Comparison of ENCODE assay signal across 17 cellular contexts in the genomic region with DNA sequence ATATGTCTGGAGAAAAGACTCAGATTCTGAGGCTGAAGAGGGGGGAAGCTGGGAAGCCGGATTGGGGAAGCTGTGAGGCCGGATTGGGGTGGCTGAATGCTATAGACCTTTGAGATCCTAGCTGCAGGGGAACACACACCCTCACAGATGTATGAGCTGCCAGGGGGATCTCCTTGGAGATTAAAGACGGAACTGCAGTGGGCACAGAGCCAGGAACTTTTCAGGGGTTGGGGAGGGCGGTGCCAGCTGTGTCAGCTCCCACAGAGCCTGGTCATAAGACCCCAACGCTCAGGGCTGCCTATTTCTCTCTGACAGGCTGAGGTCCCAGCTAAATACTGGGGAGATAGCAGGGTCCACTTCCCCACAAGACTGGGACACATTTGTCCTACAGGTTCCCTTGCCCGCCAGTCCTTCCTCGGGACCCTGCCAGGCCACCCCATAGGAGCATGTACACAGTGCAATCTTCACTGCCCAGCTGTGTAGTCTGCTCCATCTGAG.
"Had no signal": no experiment of that assay in that cellular context is flagged by ENCODE, and none has a peak within 500 bp of the region (broad histone marks: within the 10 kb centered on the region; RNA-seq: fewer than 3 reads in every experiment).

No MANE protein-coding gene starts in this region.

- H3K27ac ChIP-seq: esophagus squamous epithelium, heart right ventricle, psoas muscle, right lobe of liver, testis, VCaP had no signal

- ATAC-seq: activated T-cell treated with anti-CD3 and anti-CD28 coated beads, Interleukin-2, amount 50 U/mL, for 4 hours; heart right ventricle; left ventricle myocardium superior; psoas muscle; right lobe of liver; stimulated activated effector memory CD8-positive, alpha-beta T cell treated with anti-CD3 and anti-CD28 coated beads, Interleukin-12 subunit alpha, Interleukin-12 subunit beta, amount 100 ng/mL, for 72 hours had no signal

- H3K4me2 ChIP-seq: smooth muscle cell had no signal

- H3K36me3 ChIP-seq: esophagus squamous epithelium, heart right ventricle, right lobe of liver had no signal

- H3K4me1 ChIP-seq: esophagus squamous epithelium, heart right ventricle, psoas muscle, right lobe of liver, testis had no signal

- H3K4me3 ChIP-seq: esophagus squamous epithelium, heart right ventricle, psoas muscle, right lobe of liver, smooth muscle cell, testis had no signal

- DNase-seq: activated CD4-positive, alpha-beta T cell treated with anti-CD3 and anti-CD28 coated beads, Interleukin-2, amount 50 U/mL, for 1 hour; activated CD4-positive, CD25-positive, alpha-beta regulatory T cell treated with anti-CD3 and anti-CD28 coated beads, Interleukin-2, amount 50 U/mL, for 72 hours; activated CD8-positive, alpha-beta memory T cell treated with anti-CD3 and anti-CD28 coated beads, Interleukin-2, amount 50 U/mL, for 4 hours; activated T-cell treated with anti-CD3 and anti-CD28 coated beads, Interleukin-2, amount 50 U/mL, for 4 hours; dermis blood vessel endothelial cell; effector memory CD4-positive, alpha-beta T cell; esophagus squamous epithelium; heart right ventricle; immature natural killer cell; left ventricle myocardium superior; psoas muscle; right lobe of liver; stimulated activated CD4-positive, alpha-beta T cell treated with anti-CD3 and anti-CD28 coated beads, Interleukin-4, amount 100 ng/mL, for 24 hours; testis had no signal

- H3K9me3 ChIP-seq: esophagus squamous epithelium, heart right ventricle, psoas muscle, right lobe of liver, testis had no signal

- H3K27me3 ChIP-seq: esophagus squamous epithelium, heart right ventricle, right lobe of liver, testis had no signal
